12 cellular contexts compared by ENCODE assay signal in the genomic region with DNA sequence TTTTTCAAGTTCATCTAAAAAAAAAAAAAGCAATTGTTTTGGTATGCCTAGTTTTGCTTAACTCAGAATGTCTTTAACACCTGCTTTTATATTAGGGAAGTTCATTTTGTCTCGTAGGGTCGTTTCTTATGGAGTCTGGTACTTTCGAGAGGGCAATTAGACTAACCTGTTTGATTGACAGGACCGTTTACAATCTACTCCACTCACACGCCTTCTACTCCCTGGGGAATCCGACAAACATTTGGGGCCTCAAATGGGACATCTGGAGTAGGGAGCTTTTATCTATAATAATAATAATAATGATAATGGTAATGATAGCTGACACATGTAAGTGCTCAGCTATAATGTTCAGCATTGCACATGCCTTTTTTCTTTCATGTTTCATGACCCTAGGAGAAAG.
DNase-seq lines count a peak whose midpoint lies in the region; ATAC-seq lines count a peak whose summit lies in the region.
"Had no signal": no experiment of that assay in that cellular context is flagged by ENCODE, and none has a peak within 500 bp of the region (broad histone marks: within the 10 kb centered on the region; RNA-seq: fewer than 3 reads in every experiment).

No MANE protein-coding gene starts in this region.

- peaks cover 4% of the 10 kb centered on the region for H3K4me1 Mint-ChIP-seq in activated CD4-positive, alpha-beta memory T cell treated with anti-CD3 and anti-CD28 coated beads, Interleukin-2, amount 10 ng/mL, durations not matched to agents 7 days and 5 days
- H3K4me1 Mint-ChIP-seq: central memory CD8-positive, alpha-beta T cell had no signal

- H3K9ac ChIP-seq in skeletal muscle satellite cell (ENCODE audit: low read depth, low read length), result peak overlapping the region; percentile 73

- no peak overlapping the region for H3K27ac Mint-ChIP-seq in activated CD4-positive, alpha-beta memory T cell treated with anti-CD3 and anti-CD28 coated beads, Interleukin-2, amount 10 ng/mL, durations not matched to agents 7 days and 5 days
- H3K27ac Mint-ChIP-seq: T-helper 1 cell treated with Interleukin-12 subunit alpha and Interleukin-12 subunit beta and Interleukin-4 antibody, amounts not matched to agents 30 μg/mL and 1 μg/mL, for 36 hours; WTC11 had no signal

- H3K9me3 Mint-ChIP-seq in activated CD4-positive, alpha-beta memory T cell treated with anti-CD3 and anti-CD28 coated beads, Interleukin-2, amount 10 ng/mL, durations not matched to agents 7 days and 5 days, result no peaks in the 10 kb centered on the region
- H3K9me3 Mint-ChIP-seq: central memory CD8-positive, alpha-beta T cell; T-helper 1 cell treated with Interleukin-12 subunit alpha and Interleukin-12 subunit beta and Interleukin-4 antibody, amounts not matched to agents 30 μg/mL and 1 μg/mL, for 36 hours; WTC11 had no signal

- H3K27me3 ChIP-seq in skeletal muscle satellite cell (ENCODE audit: control insufficient read depth, insufficient read depth, low read length), result no peaks in the 10 kb centered on the region

- H3K27me3 Mint-ChIP-seq in activated CD4-positive, alpha-beta memory T cell treated with anti-CD3 and anti-CD28 coated beads, Interleukin-2, amount 10 ng/mL, durations not matched to agents 7 days and 5 days, result peaks cover 18% of the 10 kb centered on the region

- peak overlapping the region; percentile 19 for H3K4me2 ChIP-seq in skeletal muscle satellite cell (ENCODE audit: low read length)

- no peak overlapping the region for H3K4me3 ChIP-seq in skeletal muscle satellite cell (ENCODE audit: low read length)

- peak; percentile 67 to 88 for DNase-seq in NCI-H524 (lab: John Stamatoyannopoulos, UW)
- no peak for DNase-seq in epithelial cell of prostate (ENCODE audit: low read depth, low spot score)
- no peak for DNase-seq in hippocampal formation (lab: John Stamatoyannopoulos, UW)
- no peak for DNase-seq in activated CD4-positive, alpha-beta memory T cell treated with anti-CD3 and anti-CD28 coated beads, Interleukin-2, amount 10 ng/mL, durations not matched to agents 7 days and 5 days
- no peak for DNase-seq in activated CD4-positive, CD25-positive, alpha-beta regulatory T cell (lab: John Stamatoyannopoulos, UW)
- DNase-seq: occipital lobe had no signal

- POLR2A ChIA-PET in activated CD4-positive, alpha-beta memory T cell treated with anti-CD3 and anti-CD28 coated beads, Interleukin-2, amount 10 ng/mL, durations not matched to agents 7 days and 5 days (lab: Charles Lee), result no interaction called here

- peaks cover 12% of the 10 kb centered on the region for H3K36me3 ChIP-seq in skeletal muscle satellite cell (ENCODE audit: insufficient read depth, low read length)

- no peaks in the 10 kb centered on the region for H3K9me3 ChIP-seq in skeletal muscle satellite cell (replicated peaks; ENCODE audit: low read length)

- peak overlapping the region; percentile 43 for H3K27ac ChIP-seq in epithelial cell of prostate

- peaks cover 80% of the 10 kb centered on the region for H3K4me1 ChIP-seq in skeletal muscle satellite cell (ENCODE audit: control insufficient read depth, insufficient read depth, low read length)

- H3K36me3 Mint-ChIP-seq in activated CD4-positive, alpha-beta memory T cell treated with anti-CD3 and anti-CD28 coated beads, Interleukin-2, amount 10 ng/mL, durations not matched to agents 7 days and 5 days (ENCODE audit: low read depth), result no peaks in the 10 kb centered on the region
- H3K36me3 Mint-ChIP-seq: WTC11 had no signal

- no peak overlapping the region for H3K4me3 Mint-ChIP-seq in activated CD4-positive, alpha-beta memory T cell treated with anti-CD3 and anti-CD28 coated beads, Interleukin-2, amount 10 ng/mL, durations not matched to agents 7 days and 5 days
- H3K4me3 Mint-ChIP-seq: central memory CD8-positive, alpha-beta T cell; T-helper 1 cell treated with Interleukin-12 subunit alpha and Interleukin-12 subunit beta and Interleukin-4 antibody, amounts not matched to agents 30 μg/mL and 1 μg/mL, for 36 hours; WTC11 had no signal

- ATAC-seq in GM18868 (IDR thresholded peaks at IDR 0.05; ENCODE audit: unreplicated experiment), result peak; percentile 6
- ATAC-seq: left lobe of liver had no signal

- CTCF ChIA-PET in activated CD4-positive, alpha-beta memory T cell treated with anti-CD3 and anti-CD28 coated beads, Interleukin-2, amount 10 ng/mL, durations not matched to agents 7 days and 5 days (lab: Charles Lee), result no interaction called here

Comparison
In these comparisons a context has a peak if more than half of its experiments do, and no peak if none do; other contexts are left out.
1. DNase-seq: peak in NCI-H524 (2 of 2); none in epithelial cell of prostate (single experiment), hippocampal formation (0 of 2), activated CD4-positive, alpha-beta memory T cell treated with anti-CD3 and anti-CD28 coated beads, Interleukin-2, amount 10 ng/mL, durations not matched to agents 7 days and 5 days (single experiment) and activated CD4-positive, CD25-positive, alpha-beta regulatory T cell (0 of 4).